ENCODE assay signal across 11 cellular contexts in the genomic region with DNA sequence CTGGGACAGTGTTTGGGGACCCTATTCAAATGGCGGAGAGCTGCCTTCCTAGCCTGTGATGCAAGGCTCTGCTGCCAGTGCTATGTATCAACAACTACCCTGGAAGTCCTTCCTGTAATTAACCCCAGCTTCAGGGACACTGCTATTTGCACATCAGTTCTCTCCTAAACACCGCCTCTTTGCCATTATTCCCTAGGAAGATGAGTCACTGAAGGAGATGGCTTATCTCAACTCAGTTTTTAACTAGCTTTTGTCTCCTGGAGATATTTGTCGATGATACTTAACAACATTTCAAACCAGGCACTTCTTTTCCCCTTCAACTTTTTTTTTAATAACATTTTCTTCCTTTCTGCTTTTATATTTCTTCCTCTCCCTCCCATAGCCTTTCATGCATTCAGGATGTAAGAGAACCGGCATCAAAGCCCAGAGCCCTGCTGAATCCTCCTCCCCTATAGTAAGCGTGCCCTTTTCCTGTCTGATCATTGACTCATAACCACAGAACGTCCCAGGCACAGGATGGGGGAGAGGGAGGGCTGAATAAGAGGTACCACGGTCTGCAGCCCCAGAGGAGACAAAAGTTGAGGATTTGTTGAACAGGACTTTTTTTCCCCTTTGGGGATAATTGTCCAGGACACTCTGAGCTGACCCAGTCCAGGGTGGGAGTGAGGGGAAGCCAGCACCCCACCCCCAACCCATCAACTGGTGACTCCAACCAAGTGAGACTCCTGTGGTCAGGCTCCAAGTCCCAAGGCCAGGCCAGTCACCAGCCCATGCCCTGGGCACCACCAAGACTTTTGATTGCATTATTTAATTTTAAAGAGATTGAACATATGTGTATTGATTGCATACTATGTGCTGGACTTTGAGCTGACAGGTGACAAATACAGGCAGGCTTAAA.
A peak's percentile ranks its signal among the peaks of the same experiment; 100 is the strongest.
DNase-seq lines count a peak whose midpoint lies in the region; ATAC-seq, FAIRE-seq and TF ChIP-seq lines count a peak whose summit lies in the region.
"Had no signal": no experiment of that assay in that cellular context is flagged by ENCODE, and none has a peak within 500 bp of the region (broad histone marks: within the 10 kb centered on the region; RNA-seq: fewer than 3 reads in every experiment).

No MANE protein-coding gene starts in this region.

- H3K36me3 ChIP-seq in MG63: no peaks in the 10 kb centered on the region
- H3K36me3 ChIP-seq in GM12878 (ENCODE audit: control insufficient read depth in 2 of 2, insufficient read depth in 2 of 2, low read length in 1 of 2): no peaks in the 10 kb centered on the region
- H3K36me3 ChIP-seq in mesendoderm (ENCODE audit: control insufficient read depth, insufficient read depth, low read length): no peaks in the 10 kb centered on the region
- no peaks in the 10 kb centered on the region for H3K36me3 ChIP-seq in trophoblast cell (ENCODE audit: control insufficient read depth in 1 of 2, insufficient read depth in 2 of 2, low read length in 2 of 2)
- H3K36me3 ChIP-seq: adrenal gland had no signal

- ATAC-seq in GM12878: peak; percentile 49; the same call in 2 of the 3 replicates
- no peak for ATAC-seq in stimulated activated effector memory CD8-positive, alpha-beta T cell treated with anti-CD3 and anti-CD28 coated beads, Interleukin-12 subunit alpha, Interleukin-12 subunit beta, amount 100 ng/mL, for 72 hours

- no peak for TF ChIP-seq EP300 in GM12878 (IDR thresholded peaks at IDR 0.05; ENCODE audit: borderline replicate concordance in 1 of 2, control insufficient read depth in 1 of 2, low read depth in 2 of 2, low read length in 2 of 2)

- POLR2A ChIA-PET in GM12878 (lab: Charles Lee): no interaction called here

- peaks cover 7% of the 10 kb centered on the region for H3K9me3 Mint-ChIP-seq in stimulated activated effector memory CD8-positive, alpha-beta T cell treated with anti-CD3 and anti-CD28 coated beads, Interleukin-12 subunit alpha, Interleukin-12 subunit beta, amount 100 ng/mL, for 72 hours
- peaks cover 5% of the 10 kb centered on the region for H3K9me3 Mint-ChIP-seq in activated CD4-positive, alpha-beta T cell treated with anti-CD3 and anti-CD28 coated beads, Interleukin-2, amount 10 ng/mL, durations not matched to agents 24 days and 14 days

- H4K5ac ChIP-seq in mesendoderm (ENCODE audit: low read length): no peak overlapping the region

- no peak for TF ChIP-seq RAD21 in GM12878 (IDR thresholded peaks at IDR 0.05; ENCODE audit: insufficient read depth, low read depth, low read length)

- H3K4ac ChIP-seq in mesendoderm (ENCODE audit: low read depth, low read length) (peak overlapping the region; percentile 88), trophoblast cell (ENCODE audit: low read depth, low read length) (no peak overlapping the region)

- peak overlapping the region; percentile 23 for H2AK5ac ChIP-seq in mesendoderm (ENCODE audit: low read length)
- no peak overlapping the region for H2AK5ac ChIP-seq in trophoblast cell (ENCODE audit: low read length)

- H2BK120ac ChIP-seq in mesendoderm (ENCODE audit: low read depth, low read length): peak overlapping the region; percentile 76
- H2BK120ac ChIP-seq in trophoblast cell (ENCODE audit: insufficient read depth, low read length, poor library complexity): no peak overlapping the region

- no peak overlapping the region for H4K91ac ChIP-seq in trophoblast cell (ENCODE audit: low read depth, low read length)

- no peak for TF ChIP-seq CTCF in GM12878 (IDR thresholded peaks at IDR 0.05 in 2 of 3, conservative IDR thresholded peaks at IDR 0.05 in 1 of 3; ENCODE audit: control insufficient read depth in 2 of 3, extremely low read depth in 1 of 3, insufficient read depth in 1 of 3, low read depth in 3 of 3, low read length in 3 of 3)

- H4K20me1 ChIP-seq in GM12878 (ENCODE audit: control insufficient read depth, insufficient read depth): no peaks in the 10 kb centered on the region

- CTCF ChIA-PET in GM12878 (lab: Yijun Ruan, JAX): interaction anchor here (0.6 kb wide), 1 partner anchor 227 kb away, joined by 3 read pairs; no protein-coding TSS in a partner anchor

- peak overlapping the region; percentile 72 for H3K56ac ChIP-seq in mesendoderm (ENCODE audit: low read length)

- no peak for FAIRE-seq in GM12878 (lab: Jason Lieb, UNC)
- FAIRE-seq: GM12891 had no signal

- RAD21 ChIA-PET in GM12878 (lab: Charles Lee; ENCODE audit: unreplicated experiment): interaction anchor here (0.6 kb wide), 1 partner anchor 815 kb away, joined by 3 read pairs; no protein-coding TSS in a partner anchor

- no peak overlapping the region for H3K14ac ChIP-seq in trophoblast cell (ENCODE audit: low read length)

- H3K9ac ChIP-seq in GM12878 (ENCODE audit: control insufficient read depth, insufficient read depth, low read length) (no peak overlapping the region), mesendoderm (ENCODE audit: low read length) (peak overlapping the region; percentile 14), trophoblast cell (ENCODE audit: low read length) (no peak overlapping the region)

- no peak overlapping the region for H3K27ac Mint-ChIP-seq in stimulated activated effector memory CD8-positive, alpha-beta T cell treated with anti-CD3 and anti-CD28 coated beads, Interleukin-12 subunit alpha, Interleukin-12 subunit beta, amount 100 ng/mL, for 72 hours
- no peak overlapping the region for H3K27ac Mint-ChIP-seq in activated CD4-positive, alpha-beta T cell treated with anti-CD3 and anti-CD28 coated beads, Interleukin-2, amount 10 ng/mL, durations not matched to agents 24 days and 14 days

- H3K4me3 ChIP-seq in MG63 (no peak overlapping the region), GM12878 (no peak overlapping the region), mesendoderm (ENCODE audit: low read length) (no peak overlapping the region), trophoblast cell (ENCODE audit: low read depth, low read length) (no peak overlapping the region)
- H3K4me3 ChIP-seq: adrenal gland, SK-N-MC had no signal

- DNase-seq in Caki2 (ENCODE audit: low read depth): peak; percentile 88
- DNase-seq in MG63: peak; percentile 76
- no peak for DNase-seq in GM12878 (ENCODE audit: low read depth, low spot score)
- peak; percentile 96 for DNase-seq in mesendoderm
- no peak for DNase-seq in stimulated activated effector memory CD8-positive, alpha-beta T cell treated with anti-CD3 and anti-CD28 coated beads, Interleukin-12 subunit alpha, Interleukin-12 subunit beta, amount 100 ng/mL, for 72 hours (ENCODE audit: low spot score in 2 of 2)
- DNase-seq in trophoblast cell: no peak
- DNase-seq in activated CD4-positive, alpha-beta T cell treated with anti-CD3 and anti-CD28 coated beads, Interleukin-2, amount 10 ng/mL, durations not matched to agents 24 days and 14 days: no peak
- DNase-seq in NCI-H2171 treated with DMSO at 0.1 percent for 48 hours (lab: John Stamatoyannopoulos, UW): no peak

- peak overlapping the region; percentile 37 for H2BK15ac ChIP-seq in mesendoderm (replicated peaks; ENCODE audit: low read depth)

- BruUV-seq in GM12878 (replicated peaks; lab: Mats Ljungman, UMichigan): no TSS peak

- H4K12ac ChIP-seq in trophoblast cell (ENCODE audit: low read depth, low read length): no peak overlapping the region

- H2AFZ ChIP-seq in GM12878 (ENCODE audit: control insufficient read depth, low read depth, low read length): no peak overlapping the region
- no peak overlapping the region for H2AFZ ChIP-seq in trophoblast cell (ENCODE audit: insufficient read depth, low read length, poor library complexity)

- H3K18ac ChIP-seq in mesendoderm (ENCODE audit: low read length) (peak overlapping the region; percentile 93), trophoblast cell (ENCODE audit: low read length) (no peak overlapping the region)

- H2BK5ac ChIP-seq in mesendoderm (ENCODE audit: low read length) (peak overlapping the region; percentile 90), trophoblast cell (ENCODE audit: low read depth, low read length, poor library complexity) (no peak overlapping the region)

- no peaks in the 10 kb centered on the region for H3K4me1 Mint-ChIP-seq in stimulated activated effector memory CD8-positive, alpha-beta T cell treated with anti-CD3 and anti-CD28 coated beads, Interleukin-12 subunit alpha, Interleukin-12 subunit beta, amount 100 ng/mL, for 72 hours
- H3K4me1 Mint-ChIP-seq in activated CD4-positive, alpha-beta T cell treated with anti-CD3 and anti-CD28 coated beads, Interleukin-2, amount 10 ng/mL, durations not matched to agents 24 days and 14 days: no peaks in the 10 kb centered on the region

- H3K79me2 ChIP-seq in GM12878 (ENCODE audit: control insufficient read depth, insufficient read depth, low read length) (no peaks in the 10 kb centered on the region), mesendoderm (ENCODE audit: control insufficient read depth, insufficient read depth, low read length) (no peaks in the 10 kb centered on the region), trophoblast cell (ENCODE audit: control insufficient read depth, insufficient read depth, low read length, poor library complexity) (no peaks in the 10 kb centered on the region)

- H4K8ac ChIP-seq in mesendoderm (ENCODE audit: low read depth, low read length): no peak overlapping the region
- no peak overlapping the region for H4K8ac ChIP-seq in trophoblast cell (ENCODE audit: low read depth, low read length)

- H3K27ac ChIP-seq in GM12878 (ENCODE audit: control insufficient read depth, insufficient read depth): no peak overlapping the region
- H3K27ac ChIP-seq in mesendoderm (ENCODE audit: low read depth, low read length): peak overlapping the region; percentile 77
- H3K27ac ChIP-seq in trophoblast cell (ENCODE audit: low read depth, low read length): no peak overlapping the region
- H3K27ac ChIP-seq: adrenal gland, SK-N-MC had no signal

- no peaks in the 10 kb centered on the region for H3K4me1 ChIP-seq in GM12878 (ENCODE audit: control insufficient read depth, insufficient read depth, low read length)
- H3K4me1 ChIP-seq in mesendoderm (ENCODE audit: control insufficient read depth, low read depth, low read length): peaks cover 17% of the 10 kb centered on the region
- peaks cover 6 to 8% of the 10 kb centered on the region in 2 experiments for H3K4me1 ChIP-seq in trophoblast cell (ENCODE audit: control insufficient read depth in 1 of 2, insufficient read depth in 2 of 2, low read length in 2 of 2)
- H3K4me1 ChIP-seq: adrenal gland had no signal

- no peak overlapping the region for H3K4me3 Mint-ChIP-seq in stimulated activated effector memory CD8-positive, alpha-beta T cell treated with anti-CD3 and anti-CD28 coated beads, Interleukin-12 subunit alpha, Interleukin-12 subunit beta, amount 100 ng/mL, for 72 hours
- H3K4me3 Mint-ChIP-seq in activated CD4-positive, alpha-beta T cell treated with anti-CD3 and anti-CD28 coated beads, Interleukin-2, amount 10 ng/mL, durations not matched to agents 24 days and 14 days: no peak overlapping the region

- H3K4me2 ChIP-seq in GM12878 (ENCODE audit: control insufficient read depth, insufficient read depth) (no peak overlapping the region), mesendoderm (ENCODE audit: low read length) (no peak overlapping the region), trophoblast cell (ENCODE audit: low read length) (no peak overlapping the region)

- no peak overlapping the region for H2BK12ac ChIP-seq in trophoblast cell (ENCODE audit: low read length)

- no peaks in the 10 kb centered on the region for H3K9me3 ChIP-seq in MG63
- H3K9me3 ChIP-seq in GM12878 (replicated peaks; ENCODE audit: control insufficient read depth, insufficient read depth, low read length): no peaks in the 10 kb centered on the region
- H3K9me3 ChIP-seq in trophoblast cell (ENCODE audit: insufficient read depth, low read depth, low read length): peaks cover 1% of the 10 kb centered on the region
- H3K9me3 ChIP-seq: adrenal gland had no signal

- in situ Hi-C loops in Caki2 (cut with HindIII; ENCODE audit: low pct_unique_long_range_greater_than_20kb, low sequenced_read_pairs): no loop called here
- in situ Hi-C loops in GM12878 (cut with MboI): no loop called here

- 6% methylated on average over 7 of the region's 7 CpGs for WGBS in GM12878 (ENCODE audit: insufficient coverage, insufficient replicate concordance, low lambda C conversion rate, missing lambda C conversion rate)
- no CpG with 5 or more reads among the region's 7 CpGs for WGBS in mesendoderm (ENCODE audit: extremely low coverage, insufficient coverage, low lambda C conversion rate)
- no CpG with 5 or more reads among the region's 7 CpGs for WGBS in trophoblast cell (ENCODE audit: extremely low coverage, insufficient coverage, insufficient read length)

- SMC1A ChIA-PET in GM12878 (lab: Charles Lee; ENCODE audit: uncharacterized antibody, unreplicated experiment): no interaction called here

- no peaks in the 10 kb centered on the region for H3K79me1 ChIP-seq in mesendoderm (ENCODE audit: low read length)
- H3K79me1 ChIP-seq in trophoblast cell (ENCODE audit: low read length): peaks cover 2% of the 10 kb centered on the region

- H3K27me3 ChIP-seq in MG63 (no peaks in the 10 kb centered on the region), GM12878 (replicated peaks in 1 of 2; ENCODE audit: control insufficient read depth in 2 of 2, insufficient read depth in 2 of 2, low read length in 1 of 2) (no peaks in the 10 kb centered on the region), mesendoderm (ENCODE audit: insufficient read depth, low read length, poor library complexity) (no peaks in the 10 kb centered on the region), trophoblast cell (ENCODE audit: insufficient read depth, low read length) (no peaks in the 10 kb centered on the region)
- H3K27me3 ChIP-seq: adrenal gland had no signal

- H3K27me3 Mint-ChIP-seq in activated CD4-positive, alpha-beta T cell treated with anti-CD3 and anti-CD28 coated beads, Interleukin-2, amount 10 ng/mL, durations not matched to agents 24 days and 14 days: no peaks in the 10 kb centered on the region

- no peak for TF ChIP-seq POLR2A in GM12878 (IDR thresholded peaks at IDR 0.05; ENCODE audit: low read depth, low read length)

- H3K36me3 Mint-ChIP-seq in stimulated activated effector memory CD8-positive, alpha-beta T cell treated with anti-CD3 and anti-CD28 coated beads, Interleukin-12 subunit alpha, Interleukin-12 subunit beta, amount 100 ng/mL, for 72 hours: no peaks in the 10 kb centered on the region
- no peaks in the 10 kb centered on the region for H3K36me3 Mint-ChIP-seq in activated CD4-positive, alpha-beta T cell treated with anti-CD3 and anti-CD28 coated beads, Interleukin-2, amount 10 ng/mL, durations not matched to agents 24 days and 14 days (ENCODE audit: low read depth)

- intact Hi-C loops in GM12878 (cut with micrococcal nuclease; ENCODE audit: unreplicated experiment): no loop called here
- intact Hi-C loops in activated CD4-positive, alpha-beta T cell treated with anti-CD3 and anti-CD28 coated beads, Interleukin-2, amount 10 ng/mL, durations not matched to agents 24 days and 14 days (cut with micrococcal nuclease): no loop called here

- no peak overlapping the region for H3K23ac ChIP-seq in mesendoderm (ENCODE audit: low read length)
- no peak overlapping the region for H3K23ac ChIP-seq in trophoblast cell (ENCODE audit: low read length)

Comparison
In these comparisons a context has a peak if more than half of its experiments do, and no peak if none do; other contexts are left out.
1. DNase-seq: peak in Caki2 (single experiment), MG63 (single experiment) and mesendoderm (single experiment); none in GM12878 (single experiment), stimulated activated effector memory CD8-positive, alpha-beta T cell treated with anti-CD3 and anti-CD28 coated beads, Interleukin-12 subunit alpha, Interleukin-12 subunit beta, amount 100 ng/mL, for 72 hours (0 of 2), trophoblast cell (0 of 2), activated CD4-positive, alpha-beta T cell treated with anti-CD3 and anti-CD28 coated beads, Interleukin-2, amount 10 ng/mL, durations not matched to agents 24 days and 14 days (single experiment) and NCI-H2171 treated with DMSO at 0.1 percent for 48 hours (single experiment).